1 cellular context compared by ENCODE assay signal in genomic region chr22:30392661-30393321, GRCh38.
TF ChIP-seq lines count a peak whose summit lies in the region.

No MANE protein-coding gene starts in this region.

TF ChIP-seq in liver, 16 proteins besides CTCF, POLR2A, EP300 and RAD21 (continued from another document):
- TF ChIP-seq JUND (IDR thresholded peaks at IDR 0.05) = no peak
- peak; percentile 84 to 88 for TF ChIP-seq HNF4A (conservative IDR thresholded peaks at IDR 0.05)
